29 cellular contexts compared by ENCODE assay signal in genomic region chr6:83127976-83128375, GRCh38.
"Had no signal": no experiment of that assay in that cellular context is flagged by ENCODE, and none has a peak within 500 bp of the region (broad histone marks: within the 10 kb centered on the region; RNA-seq: fewer than 3 reads in every experiment).

No MANE protein-coding gene starts in this region.

- ATAC-seq: activated CD4-positive, alpha-beta T cell treated with anti-CD3 and anti-CD28 coated beads for 36 hours; activated CD8-positive, alpha-beta memory T cell treated with anti-CD3 and anti-CD28 coated beads, Interleukin-2, amount 10 ng/mL, durations not matched to agents 7 days and 5 days; activated CD8-positive, alpha-beta T cell treated with anti-CD3 and anti-CD28 coated beads, Interleukin-2, amount 10 ng/mL, durations not matched to agents 7 days and 5 days; esophagus mucosa; heart right ventricle; left lung; lower lobe of right lung; naive thymus-derived CD8-positive, alpha-beta T cell; psoas muscle; stimulated activated effector memory CD8-positive, alpha-beta T cell treated with anti-CD3 and anti-CD28 coated beads, Interleukin-12 subunit alpha, Interleukin-12 subunit beta, amount 100 ng/mL, for 72 hours had no signal

- H3K4me3 Mint-ChIP-seq: activated CD4-positive, alpha-beta T cell treated with anti-CD3 and anti-CD28 coated beads for 36 hours; activated CD8-positive, alpha-beta memory T cell treated with anti-CD3 and anti-CD28 coated beads, Interleukin-2, amount 10 ng/mL, durations not matched to agents 7 days and 5 days; activated CD8-positive, alpha-beta T cell treated with anti-CD3 and anti-CD28 coated beads, Interleukin-2, amount 10 ng/mL, durations not matched to agents 7 days and 5 days; activated naive CD8-positive, alpha-beta T cell; dendritic cell treated with granulocyte-macrophage colony-stimulating factor and Interleukin-4, amounts not matched to agents 40 ng/mL and 50 ng/mL, for 4 days; endodermal cell; naive thymus-derived CD8-positive, alpha-beta T cell; neural crest cell; stimulated activated effector memory CD8-positive, alpha-beta T cell treated with anti-CD3 and anti-CD28 coated beads, Interleukin-12 subunit alpha, Interleukin-12 subunit beta, amount 100 ng/mL, for 72 hours; stimulated activated naive CD8-positive, alpha-beta T cell treated with anti-CD3 and anti-CD28 coated beads, Interleukin-15, Interleukin-2, amounts not matched to agents 100 ng/mL and 50 ng/mL, for 24 hours; T-helper 2 cell treated with Interferon-gamma antibody and Interleukin-4, amounts not matched to agents 5 μg/mL and 100 μg/mL, for 36 hours had no signal

- H3K27ac ChIP-seq: adrenal gland, heart right ventricle, left lung, lower lobe of right lung, parathyroid adenoma, psoas muscle, sigmoid colon, thoracic aorta had no signal

- H3K27me3 Mint-ChIP-seq: activated CD4-positive, alpha-beta T cell treated with anti-CD3 and anti-CD28 coated beads for 36 hours; activated CD8-positive, alpha-beta memory T cell treated with anti-CD3 and anti-CD28 coated beads, Interleukin-2, amount 10 ng/mL, durations not matched to agents 7 days and 5 days; activated naive CD8-positive, alpha-beta T cell; dendritic cell treated with granulocyte-macrophage colony-stimulating factor and Interleukin-4, amounts not matched to agents 40 ng/mL and 50 ng/mL, for 4 days; naive thymus-derived CD8-positive, alpha-beta T cell; stimulated activated naive CD8-positive, alpha-beta T cell treated with anti-CD3 and anti-CD28 coated beads, Interleukin-15, Interleukin-2, amounts not matched to agents 100 ng/mL and 50 ng/mL, for 24 hours had no signal

- H3K27me3 ChIP-seq: adrenal gland, heart right ventricle, left lung, sigmoid colon had no signal

- H3K9me3 Mint-ChIP-seq: dendritic cell treated with granulocyte-macrophage colony-stimulating factor and Interleukin-4, amounts not matched to agents 40 ng/mL and 50 ng/mL, for 4 days; endodermal cell; naive thymus-derived CD8-positive, alpha-beta T cell; neural crest cell; stimulated activated effector memory CD8-positive, alpha-beta T cell treated with anti-CD3 and anti-CD28 coated beads, Interleukin-12 subunit alpha, Interleukin-12 subunit beta, amount 100 ng/mL, for 72 hours; stimulated activated naive CD8-positive, alpha-beta T cell treated with anti-CD3 and anti-CD28 coated beads, Interleukin-15, Interleukin-2, amounts not matched to agents 100 ng/mL and 50 ng/mL, for 24 hours; T-helper 2 cell treated with Interferon-gamma antibody and Interleukin-4, amounts not matched to agents 5 μg/mL and 100 μg/mL, for 36 hours had no signal

- H3K4me3 ChIP-seq: adrenal gland, heart right ventricle, left lung, lower lobe of right lung, psoas muscle, sigmoid colon, thoracic aorta had no signal

- H3K4me1 Mint-ChIP-seq: activated CD4-positive, alpha-beta T cell treated with anti-CD3 and anti-CD28 coated beads for 36 hours; activated CD8-positive, alpha-beta memory T cell treated with anti-CD3 and anti-CD28 coated beads, Interleukin-2, amount 10 ng/mL, durations not matched to agents 7 days and 5 days; neural crest cell; stimulated activated effector memory CD8-positive, alpha-beta T cell treated with anti-CD3 and anti-CD28 coated beads, Interleukin-12 subunit alpha, Interleukin-12 subunit beta, amount 100 ng/mL, for 72 hours had no signal

- H3K27ac Mint-ChIP-seq: activated CD4-positive, alpha-beta T cell treated with anti-CD3 and anti-CD28 coated beads for 36 hours; activated CD8-positive, alpha-beta memory T cell treated with anti-CD3 and anti-CD28 coated beads, Interleukin-2, amount 10 ng/mL, durations not matched to agents 7 days and 5 days; activated CD8-positive, alpha-beta T cell treated with anti-CD3 and anti-CD28 coated beads, Interleukin-2, amount 10 ng/mL, durations not matched to agents 7 days and 5 days; activated naive CD8-positive, alpha-beta T cell; dendritic cell treated with granulocyte-macrophage colony-stimulating factor and Interleukin-4, amounts not matched to agents 40 ng/mL and 50 ng/mL, for 4 days; stimulated activated naive CD8-positive, alpha-beta T cell treated with anti-CD3 and anti-CD28 coated beads, Interleukin-15, Interleukin-2, amounts not matched to agents 100 ng/mL and 50 ng/mL, for 24 hours; T-helper 2 cell treated with Interferon-gamma antibody and Interleukin-4, amounts not matched to agents 5 μg/mL and 100 μg/mL, for 36 hours had no signal

- H3K4me1 ChIP-seq: adrenal gland, heart right ventricle, left lung, lower lobe of right lung, parathyroid adenoma, psoas muscle, sigmoid colon had no signal

- H3K9me3 ChIP-seq: adrenal gland, heart right ventricle, left lung, lower lobe of right lung, psoas muscle, sigmoid colon, thoracic aorta had no signal

- DNase-seq: activated CD4-positive, alpha-beta T cell treated with anti-CD3 and anti-CD28 coated beads for 36 hours; activated CD4-positive, CD25-positive, alpha-beta regulatory T cell; activated CD8-positive, alpha-beta memory T cell treated with anti-CD3 and anti-CD28 coated beads, Interleukin-2, amount 10 ng/mL, durations not matched to agents 7 days and 5 days; activated CD8-positive, alpha-beta T cell treated with anti-CD3 and anti-CD28 coated beads, Interleukin-2, amount 10 ng/mL, durations not matched to agents 7 days and 5 days; activated naive CD4-positive, alpha-beta T cell; activated T-cell treated with anti-CD3 and anti-CD28 coated beads, Interleukin-2, amount 50 U/mL, for 48 hours; adrenal gland; central memory CD4-positive, alpha-beta T cell; endodermal cell; foreskin melanocyte; heart right ventricle; left lung; lower lobe of right lung; mesenchymal stem cell; naive thymus-derived CD8-positive, alpha-beta T cell; nucleus accumbens; psoas muscle; sigmoid colon; small intestine; stimulated activated CD4-positive, alpha-beta T cell treated with anti-CD3 and anti-CD28 coated beads, Interleukin-4, amount 100 ng/mL, for 24 hours had no signal
